25 cellular contexts compared by ENCODE assay signal in the genomic region with DNA sequence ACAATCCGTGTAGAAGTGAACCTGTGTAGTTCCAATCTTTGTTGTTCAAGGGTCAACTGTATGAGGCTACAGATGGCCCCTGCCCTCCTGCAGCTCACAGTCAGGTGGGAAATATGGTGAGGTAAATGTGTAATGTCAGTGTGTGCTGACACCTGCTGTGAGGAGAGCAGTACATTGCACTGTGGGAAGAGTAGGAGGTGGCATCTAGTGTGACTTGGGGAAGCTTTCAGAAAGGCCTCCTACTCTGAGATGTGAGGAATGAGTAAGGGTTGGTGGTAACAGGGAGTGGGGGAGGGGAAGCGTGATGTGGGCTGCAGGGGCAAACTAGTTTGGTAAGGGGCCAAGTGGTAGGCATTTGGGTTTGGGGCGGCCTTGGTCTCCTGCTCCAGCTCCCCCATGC.
"Had no signal": no experiment of that assay in that cellular context is flagged by ENCODE, and none has a peak within 500 bp of the region (broad histone marks: within the 10 kb centered on the region; RNA-seq: fewer than 3 reads in every experiment).

No MANE protein-coding gene starts in this region.

- H3K36me3 ChIP-seq: esophagus squamous epithelium, heart right ventricle, left lung, neural progenitor cell, prostate gland, sigmoid colon, thoracic aorta, tibial nerve, upper lobe of left lung had no signal

- H3K27me3 Mint-ChIP-seq: effector memory CD8-positive, alpha-beta T cell; naive thymus-derived CD4-positive, alpha-beta T cell had no signal

- FAIRE-seq: endometrium, islet of Langerhans, urothelium cell line had no signal

- H3K9me3 ChIP-seq: esophagus squamous epithelium, heart right ventricle, left lung, prostate gland, sigmoid colon, thoracic aorta, tibial nerve, upper lobe of left lung had no signal

- H3K4me1 Mint-ChIP-seq: nephron had no signal

- H3K27ac Mint-ChIP-seq: effector memory CD8-positive, alpha-beta T cell; nephron; neural progenitor cell had no signal

- H3K4me3 ChIP-seq: esophagus squamous epithelium, heart right ventricle, left lung, neural progenitor cell, prostate gland, sigmoid colon, thoracic aorta, tibial nerve, upper lobe of left lung had no signal

- H2AFZ ChIP-seq: neural progenitor cell had no signal

- H3K4me2 ChIP-seq: neural progenitor cell had no signal

- H3K9me3 Mint-ChIP-seq: effector memory CD8-positive, alpha-beta T cell; nephron; neural progenitor cell had no signal

- H3K4me1 ChIP-seq: heart right ventricle, left lung, neural progenitor cell, prostate gland, sigmoid colon, tibial nerve, upper lobe of left lung had no signal

- H3K9ac ChIP-seq: neural progenitor cell had no signal

- H3K27me3 ChIP-seq: esophagus squamous epithelium, heart right ventricle, left lung, neural progenitor cell, sigmoid colon, tibial nerve, upper lobe of left lung had no signal

- H3K27ac ChIP-seq: esophagus squamous epithelium, heart right ventricle, left lung, neural progenitor cell, prostate gland, sigmoid colon, thoracic aorta, tibial nerve, upper lobe of left lung had no signal

- ATAC-seq: effector memory CD8-positive, alpha-beta T cell; heart right ventricle; left cardiac atrium; left lung; naive thymus-derived CD4-positive, alpha-beta T cell had no signal

- DNase-seq: cortex of kidney; effector memory CD8-positive, alpha-beta T cell; erythroblast; esophagus squamous epithelium; foreskin melanocyte; glutamatergic neuron; heart right ventricle; hippocampal formation; left cardiac atrium; left lung; mesendoderm; midbrain; naive thymus-derived CD4-positive, alpha-beta T cell; right cardiac atrium; sigmoid colon; stimulated activated naive CD4-positive, alpha-beta T cell treated with Interleukin-2 at 50 U/mL for 16 hours had no signal

- H3K4me3 Mint-ChIP-seq: effector memory CD8-positive, alpha-beta T cell; naive thymus-derived CD4-positive, alpha-beta T cell; nephron; neural progenitor cell had no signal

- H3K36me3 Mint-ChIP-seq: neural progenitor cell had no signal
